In genomic region chr3:114328345-114328744, GRCh38 we compare ENCODE assay signal across 27 cellular contexts. TPM values are rescaled to one million over a fixed set of nuclear protein-coding genes. Genes with fewer than 3 reads are reported as not detected.
A peak's percentile ranks its signal among the peaks of the same experiment; 100 is the strongest.
DNase-seq lines count a peak whose midpoint lies in the region; ATAC-seq lines count a peak whose summit lies in the region.
"Had no signal": no experiment of that assay in that cellular context is flagged by ENCODE, and none has a peak within 500 bp of the region (broad histone marks: within the 10 kb centered on the region; RNA-seq: fewer than 3 reads in every experiment).

No MANE protein-coding gene starts in this region.

- H3K27ac Mint-ChIP-seq in activated naive CD4-positive, alpha-beta T cell treated with anti-CD3 and anti-CD28 coated beads, Interleukin-2, amount 50 U/mL, for 72 hours = peak overlapping the region; percentile 93 to 97
- H3K27ac Mint-ChIP-seq in T-helper 17 cell = peak overlapping the region; percentile 88
- H3K27ac Mint-ChIP-seq in activated naive CD8-positive, alpha-beta T cell treated with anti-CD3 and anti-CD28 coated beads, Interleukin-2, amount 50 U/mL, for 24 hours = peak overlapping the region; percentile 99
- H3K27ac Mint-ChIP-seq: HFFc6, mesothelial cell of epicardium had no signal

- H3K4me3 Mint-ChIP-seq in T-helper 17 cell = no peak overlapping the region
- H3K4me3 Mint-ChIP-seq in activated naive CD8-positive, alpha-beta T cell treated with anti-CD3 and anti-CD28 coated beads, Interleukin-2, amount 50 U/mL, for 24 hours = peak overlapping the region; percentile 69
- H3K4me3 Mint-ChIP-seq: HFFc6, mesothelial cell of epicardium had no signal

- H3K9me3 Mint-ChIP-seq in activated naive CD4-positive, alpha-beta T cell treated with anti-CD3 and anti-CD28 coated beads, Interleukin-2, amount 50 U/mL, for 72 hours = peaks cover 0 to 16% of the 10 kb centered on the region in 2 donors
- peaks cover 11% of the 10 kb centered on the region for H3K9me3 Mint-ChIP-seq in activated naive CD8-positive, alpha-beta T cell treated with anti-CD3 and anti-CD28 coated beads, Interleukin-2, amount 50 U/mL, for 24 hours
- H3K9me3 Mint-ChIP-seq: HFFc6 had no signal

- H3K4me1 Mint-ChIP-seq in T-helper 17 cell = peaks cover 29% of the 10 kb centered on the region
- peaks cover 96% of the 10 kb centered on the region for H3K4me1 Mint-ChIP-seq in activated naive CD8-positive, alpha-beta T cell treated with anti-CD3 and anti-CD28 coated beads, Interleukin-2, amount 50 U/mL, for 24 hours
- H3K4me1 Mint-ChIP-seq: mesothelial cell of epicardium had no signal

- peak; percentile 42 to 56 for ATAC-seq in activated naive CD4-positive, alpha-beta T cell treated with anti-CD3 and anti-CD28 coated beads, Interleukin-2, amount 50 U/mL, for 72 hours
- no peak for ATAC-seq in T-helper 17 cell
- ATAC-seq in activated naive CD8-positive, alpha-beta T cell treated with anti-CD3 and anti-CD28 coated beads, Interleukin-2, amount 50 U/mL, for 24 hours = peak; percentile 29
- ATAC-seq in GM19328 (IDR thresholded peaks at IDR 0.05; ENCODE audit: unreplicated experiment) = no peak
- ATAC-seq: gastroesophageal sphincter; naive thymus-derived CD4-positive, alpha-beta T cell had no signal

- H3K27me3 Mint-ChIP-seq in T-helper 17 cell = no peaks in the 10 kb centered on the region
- H3K27me3 Mint-ChIP-seq in activated naive CD8-positive, alpha-beta T cell treated with anti-CD3 and anti-CD28 coated beads, Interleukin-2, amount 50 U/mL, for 24 hours = no peaks in the 10 kb centered on the region
- H3K27me3 Mint-ChIP-seq: naive thymus-derived CD4-positive, alpha-beta T cell had no signal

- H3K9me3 ChIP-seq in T-helper 17 cell (ENCODE audit: control insufficient read depth, low read length, poor library complexity, severe bottlenecking) = no peaks in the 10 kb centered on the region
- H3K9me3 ChIP-seq: ascending aorta, gastroesophageal sphincter, left ventricle myocardium inferior, thyroid gland had no signal

- peaks cover 17 to 32% of the 10 kb centered on the region in 2 donors for H3K36me3 Mint-ChIP-seq in activated naive CD4-positive, alpha-beta T cell treated with anti-CD3 and anti-CD28 coated beads, Interleukin-2, amount 50 U/mL, for 72 hours
- H3K36me3 Mint-ChIP-seq in T-helper 17 cell (ENCODE audit: low read depth) = peaks cover 4% of the 10 kb centered on the region
- H3K36me3 Mint-ChIP-seq in activated naive CD8-positive, alpha-beta T cell treated with anti-CD3 and anti-CD28 coated beads, Interleukin-2, amount 50 U/mL, for 24 hours (ENCODE audit: low read depth) = peaks cover 32% of the 10 kb centered on the region

- DNase-seq in activated naive CD4-positive, alpha-beta T cell treated with anti-CD3 and anti-CD28 coated beads, Interleukin-2, amount 50 U/mL, for 72 hours (ENCODE audit: low spot score in 2 of 2) = no peak
- no peak for DNase-seq in activated naive CD4-positive, alpha-beta T cell (lab: John Stamatoyannopoulos, UW)
- DNase-seq in T-helper 17 cell = no peak
- no peak for DNase-seq in activated naive CD8-positive, alpha-beta T cell treated with anti-CD3 and anti-CD28 coated beads, Interleukin-2, amount 50 U/mL, for 24 hours
- no peak for DNase-seq in HuH-7.5 (ENCODE audit: low spot score)
- DNase-seq in AG20443 (ENCODE audit: low spot score) = no peak
- DNase-seq: activated gamma-delta T cell treated with Interleukin-2 at 50 U/mL for 16 hours; dermis blood vessel endothelial cell; DMS153; HFFc6; hypothalamus; left ventricle myocardium inferior; naive thymus-derived CD4-positive, alpha-beta T cell; NCI-H1105 treated with DMSO at 0.1 percent for 48 hours; NCI-H2029; NCI-H2227 treated with DMSO at 0.1 percent for 48 hours; NCI-H69; stimulated activated naive CD4-positive, alpha-beta T cell treated with Interleukin-2 at 50 U/mL for 16 hours; thyroid gland had no signal

RNA-seq across cellular contexts. Expression of gene TIGIT, which starts 34.5 kb away (rescaled TPM):
- total RNA-seq in activated naive CD4-positive, alpha-beta T cell treated with anti-CD3 and anti-CD28 coated beads, Interleukin-2, amount 50 U/mL, for 72 hours = 10 to 100 TPM in 1 of 2 donors, 1 to 10 TPM in 1; 5.1 to 14.6 TPM
- total RNA-seq in T-helper 17 cell = 10 to 100 TPM; 11.6 to 13.3 TPM
- total RNA-seq: ascending aorta, dermis blood vessel endothelial cell, G401, HFFc6, left ventricle myocardium inferior, MCF 10A, mesothelial cell of epicardium, osteoblast, RPMI7951 had no signal

Comparison
In these comparisons a context has a peak if more than half of its experiments do, and no peak if none do; other contexts are left out.
1. ATAC-seq: peak in activated naive CD4-positive, alpha-beta T cell treated with anti-CD3 and anti-CD28 coated beads, Interleukin-2, amount 50 U/mL, for 72 hours (2 of 2) and activated naive CD8-positive, alpha-beta T cell treated with anti-CD3 and anti-CD28 coated beads, Interleukin-2, amount 50 U/mL, for 24 hours (single experiment); none in T-helper 17 cell (single experiment) and GM19328 (single experiment).
2. Peak in every context shown above with its lines, with median percentiles within 50 percentile points of each other: H3K27ac Mint-ChIP-seq.